1 cellular context compared by ENCODE assay signal in genomic region chr5:134511796-134512660, GRCh38.
TF ChIP-seq lines count a peak whose summit lies in the region.

No MANE protein-coding gene starts in this region.

TF ChIP-seq in HepG2, 621 proteins besides CTCF, POLR2A, EP300 and RAD21 (continued from another document and continues in another):
- TF ChIP-seq TFAP4 (IDR thresholded peaks at IDR 0.05; ENCODE audit: borderline replicate concordance, low read depth) (peak; percentile 46; the same call in 1 of the 2 replicates), ZNF274 (CRISPR knock-in tag; IDR thresholded peaks at IDR 0.05) (0 out of 2 replicates have a peak, but pooled peaks have one; percentile 46), ZNF326 (CRISPR knock-in tag; IDR thresholded peaks at IDR 0.05; ENCODE audit: borderline replicate concordance) (no peak), ZNF687 (CRISPR knock-in tag; IDR thresholded peaks at IDR 0.05) (peak; percentile 73), CENPT (CRISPR knock-in tag; IDR thresholded peaks at IDR 0.05; ENCODE audit: low read depth) (no peak), PHF8 (CRISPR knock-in tag; IDR thresholded peaks at IDR 0.05) (no peak), MTF1 (CRISPR knock-in tag; IDR thresholded peaks at IDR 0.05) (no peak), FOXA3 (CRISPR knock-in tag; IDR thresholded peaks at IDR 0.05) (peak; percentile 30; the same call in 1 of the 2 replicates), SSRP1 (CRISPR knock-in tag; IDR thresholded peaks at IDR 0.05) (peak; percentile 75; the same call in 1 of the 2 replicates), ATRX (CRISPR knock-in tag; IDR thresholded peaks at IDR 0.05; ENCODE audit: borderline replicate concordance) (no peak), SYNCRIP (IDR thresholded peaks at IDR 0.05; ENCODE audit: insufficient read depth, low read depth, low read length) (no peak), ZNF160 (CRISPR knock-in tag; IDR thresholded peaks at IDR 0.05) (no peak), MIER3 (CRISPR knock-in tag; IDR thresholded peaks at IDR 0.05; ENCODE audit: borderline replicate concordance) (no peak), ZNF331 (CRISPR knock-in tag; IDR thresholded peaks at IDR 0.05) (no peak), ZNF580 (CRISPR knock-in tag; IDR thresholded peaks at IDR 0.05; ENCODE audit: borderline replicate concordance, low read depth) (peak; percentile 53; the same call in 1 of the 2 replicates), DMAP1 (CRISPR knock-in tag; IDR thresholded peaks at IDR 0.05) (0 out of 2 replicates have a peak, but pooled peaks have one; percentile 32), ZNF18 (CRISPR knock-in tag; IDR thresholded peaks at IDR 0.05; ENCODE audit: insufficient replicate concordance) (no peak), ZNF704 (CRISPR knock-in tag; IDR thresholded peaks at IDR 0.05; ENCODE audit: borderline replicate concordance) (no peak), ZBTB42 (CRISPR knock-in tag; IDR thresholded peaks at IDR 0.05) (no peak), GTF3A (CRISPR knock-in tag; conservative IDR thresholded peaks at IDR 0.05) (no peak), KDM1A (CRISPR knock-in tag; IDR thresholded peaks at IDR 0.05) (no peak), ZBTB3 (CRISPR knock-in tag; IDR thresholded peaks at IDR 0.05; ENCODE audit: borderline replicate concordance, low read depth) (no peak), ZNF354B (CRISPR knock-in tag; IDR thresholded peaks at IDR 0.05) (no peak), ZNF543 (CRISPR knock-in tag; IDR thresholded peaks at IDR 0.05) (no peak), NAIF1 (CRISPR knock-in tag; IDR thresholded peaks at IDR 0.05; ENCODE audit: borderline replicate concordance) (no peak), ZNF710 (CRISPR knock-in tag; IDR thresholded peaks at IDR 0.05; ENCODE audit: borderline replicate concordance) (no peak), SNRNP70 (IDR thresholded peaks at IDR 0.05; ENCODE audit: low read depth, low read length) (no peak), CREM (IDR thresholded peaks at IDR 0.05) (no peak), CREM (CRISPR knock-in tag; IDR thresholded peaks at IDR 0.05) (no peak), SRF (IDR thresholded peaks at IDR 0.05; ENCODE audit: low read depth, low read length) (no peak), ARNT (IDR thresholded peaks at IDR 0.05) (no peak), ZNF775 (CRISPR knock-in tag; IDR thresholded peaks at IDR 0.05; ENCODE audit: borderline replicate concordance) (no peak), ZNF766 (CRISPR knock-in tag; IDR thresholded peaks at IDR 0.05; ENCODE audit: borderline replicate concordance) (no peak), STAT6 (CRISPR knock-in tag; IDR thresholded peaks at IDR 0.05; ENCODE audit: borderline replicate concordance) (peak; percentile 45; the same call in 1 of the 2 replicates), ZNF263 (CRISPR knock-in tag; IDR thresholded peaks at IDR 0.05) (peak; percentile 91), ZNF414 (CRISPR knock-in tag; IDR thresholded peaks at IDR 0.05) (no peak), NKX3-1 (CRISPR knock-in tag; IDR thresholded peaks at IDR 0.05) (no peak), MYNN (CRISPR knock-in tag; IDR thresholded peaks at IDR 0.05; ENCODE audit: low read depth) (no peak), POGK (CRISPR knock-in tag; conservative IDR thresholded peaks at IDR 0.05) (0 out of 2 replicates have a peak, but pooled peaks have one; percentile 56), ZNF577 (CRISPR knock-in tag; IDR thresholded peaks at IDR 0.05; ENCODE audit: borderline replicate concordance, low read depth) (no peak)
